In genomic region chr9:125486576-125486975, GRCh38 we compare ENCODE assay signal across 19 cellular contexts.
A peak's percentile ranks its signal among the peaks of the same experiment; 100 is the strongest.
DNase-seq lines count a peak whose midpoint lies in the region; ATAC-seq and TF ChIP-seq lines count a peak whose summit lies in the region.
"Had no signal": no experiment of that assay in that cellular context is flagged by ENCODE, and none has a peak within 500 bp of the region (broad histone marks: within the 10 kb centered on the region; RNA-seq: fewer than 3 reads in every experiment).

No MANE protein-coding gene starts in this region.

- intact Hi-C loops in Right ventricle myocardium inferior (cut with DNase I): loop anchor here (1.0 to 2.0 kb wide), 2 partner anchors 25 to 62 kb away; no protein-coding TSS in a partner anchor
- intact Hi-C loops in cardiac septum (cut with DNase I): no loop called here
- intact Hi-C loops in left ventricle myocardium inferior (cut with micrococcal nuclease): no loop called here
- intact Hi-C loops in vagina (cut with DNase I): no loop called here

- H3K36me3 Mint-ChIP-seq in type B pancreatic cell: peaks cover 14% of the 10 kb centered on the region
- H3K36me3 Mint-ChIP-seq: natural killer cell treated with Interleukin-12 subunit alpha and Interleukin-12 subunit beta and Interleukin-15 and Interleukin-18, amount 100 ng/mL, for 72 hours had no signal

- no peaks in the 10 kb centered on the region for H3K9me3 Mint-ChIP-seq in type B pancreatic cell
- H3K9me3 Mint-ChIP-seq: natural killer cell treated with Interleukin-12 subunit alpha and Interleukin-12 subunit beta and Interleukin-15 and Interleukin-18, amount 100 ng/mL, for 72 hours; T-helper 1 cell treated with Interleukin-12 subunit alpha and Interleukin-12 subunit beta and Interleukin-4 antibody, amounts not matched to agents 30 μg/mL and 1 μg/mL, for 36 hours had no signal

- no peak for TF ChIP-seq POLR2A in vagina (IDR thresholded peaks at IDR 0.05)

- H3K4me1 ChIP-seq in left ventricle myocardium inferior: peaks cover 39% of the 10 kb centered on the region
- peaks cover 15 to 19% of the 10 kb centered on the region in 2 donors for H3K4me1 ChIP-seq in muscle layer of duodenum (ENCODE audit: control insufficient read depth in 1 of 2, insufficient read depth in 2 of 2, low read length in 2 of 2)
- H3K4me1 ChIP-seq in vagina: peaks cover 24% of the 10 kb centered on the region

- H3K27me3 Mint-ChIP-seq in type B pancreatic cell: no peaks in the 10 kb centered on the region
- H3K27me3 Mint-ChIP-seq: natural killer cell treated with Interleukin-12 subunit alpha and Interleukin-12 subunit beta and Interleukin-15 and Interleukin-18, amount 100 ng/mL, for 72 hours had no signal

- no peaks in the 10 kb centered on the region for H3K27me3 ChIP-seq in left ventricle myocardium inferior (ENCODE audit: low read depth)
- H3K27me3 ChIP-seq in muscle layer of duodenum (ENCODE audit: low read depth, low read length): no peaks in the 10 kb centered on the region
- H3K27me3 ChIP-seq in vagina: no peaks in the 10 kb centered on the region
- H3K27me3 ChIP-seq: spleen, tibial nerve had no signal

- H3K4me1 Mint-ChIP-seq in type B pancreatic cell (ENCODE audit: unreplicated experiment): peaks cover 14% of the 10 kb centered on the region

- no peak overlapping the region for H3K4me3 Mint-ChIP-seq in type B pancreatic cell
- H3K4me3 Mint-ChIP-seq: natural killer cell treated with Interleukin-12 subunit alpha and Interleukin-12 subunit beta and Interleukin-15 and Interleukin-18, amount 100 ng/mL, for 72 hours; T-helper 1 cell treated with Interleukin-12 subunit alpha and Interleukin-12 subunit beta and Interleukin-4 antibody, amounts not matched to agents 30 μg/mL and 1 μg/mL, for 36 hours had no signal

- ATAC-seq in Right ventricle myocardium inferior (peak; percentile 91), HG03354 (IDR thresholded peaks at IDR 0.05; ENCODE audit: poor library complexity, severe bottlenecking, unreplicated experiment) (no peak)
- ATAC-seq: natural killer cell treated with Interleukin-12 subunit alpha and Interleukin-12 subunit beta and Interleukin-15 and Interleukin-18, amount 100 ng/mL, for 72 hours had no signal

- POLR2A ChIA-PET in GM10248 (lab: Yijun Ruan, JAX): no interaction called here

- no peak overlapping the region for H3K4me3 ChIP-seq in left ventricle myocardium inferior
- H3K4me3 ChIP-seq in muscle layer of duodenum (ENCODE audit: low read depth in 1 of 2, low read length in 2 of 2): no peak overlapping the region
- H3K4me3 ChIP-seq in vagina: no peak overlapping the region
- H3K4me3 ChIP-seq: spleen, tibial nerve had no signal

- H3K36me3 ChIP-seq in left ventricle myocardium inferior: peaks cover 13% of the 10 kb centered on the region
- no peaks in the 10 kb centered on the region for H3K36me3 ChIP-seq in muscle layer of duodenum (ENCODE audit: control insufficient read depth in 1 of 2, insufficient read depth in 2 of 2, low read length in 2 of 2)
- H3K36me3 ChIP-seq in vagina: peaks cover 0 to 3% of the 10 kb centered on the region in 2 donors

- H3K27ac ChIP-seq in left ventricle myocardium inferior (replicated peaks) (peak overlapping the region; percentile 86), muscle layer of duodenum (ENCODE audit: low read length) (peak overlapping the region; percentile 56), vagina (peak overlapping the region; percentile 78)
- H3K27ac ChIP-seq: spleen, VCaP had no signal

- TF ChIP-seq CTCF in left ventricle myocardium inferior (IDR thresholded peaks at IDR 0.05; ENCODE audit: borderline replicate concordance): no peak
- TF ChIP-seq CTCF in vagina (IDR thresholded peaks at IDR 0.05): no peak
- no peak for TF ChIP-seq CTCF in type B pancreatic cell (conservative IDR thresholded peaks at IDR 0.05)
- TF ChIP-seq CTCF in GM10248 (IDR thresholded peaks at IDR 0.05; ENCODE audit: control extremely low read depth, extremely low read depth, low read depth, missing control alignments): no peak

- CTCF ChIA-PET in GM10248 (lab: Yijun Ruan, JAX): no interaction called here

- no peak for DNase-seq in Right ventricle myocardium inferior (ENCODE audit: missing footprints)
- no peak for DNase-seq in cardiac septum (ENCODE audit: low spot score)
- DNase-seq in left ventricle myocardium inferior: peak; percentile 71
- no peak for DNase-seq in vagina (ENCODE audit: extremely low spot score in 2 of 2)
- no peak for DNase-seq in type B pancreatic cell (ENCODE audit: extremely low spot score, unreplicated experiment)
- no peak for DNase-seq in GM10248 (ENCODE audit: extremely low spot score)
- DNase-seq: C1 segment of cervical spinal cord; cerebellar nuclear complex; DMS 273 treated with DMSO at 0.1 percent for 48 hours; effector CD8-positive, alpha-beta T cell; NCI-H187 treated with DMSO at 0.1 percent for 48 hours; posterior cingulate gyrus; spleen had no signal

- H3K9me3 ChIP-seq in left ventricle myocardium inferior (replicated peaks) (no peaks in the 10 kb centered on the region), muscle layer of duodenum (ENCODE audit: control insufficient read depth in 1 of 2, low read length in 2 of 2) (no peaks in the 10 kb centered on the region), vagina (no peaks in the 10 kb centered on the region)
- H3K9me3 ChIP-seq: spleen, tibial nerve had no signal

- H3K27ac Mint-ChIP-seq in type B pancreatic cell: no peak overlapping the region
- H3K27ac Mint-ChIP-seq: natural killer cell treated with Interleukin-12 subunit alpha and Interleukin-12 subunit beta and Interleukin-15 and Interleukin-18, amount 100 ng/mL, for 72 hours; T-helper 1 cell treated with Interleukin-12 subunit alpha and Interleukin-12 subunit beta and Interleukin-4 antibody, amounts not matched to agents 30 μg/mL and 1 μg/mL, for 36 hours had no signal
